ENCODE assay signal across 8 cellular contexts in genomic region chr6:144216668-144217218, GRCh38.
DNase-seq lines count a peak whose midpoint lies in the region; ATAC-seq and TF ChIP-seq lines count a peak whose summit lies in the region.

No MANE protein-coding gene starts in this region.

- peaks cover 0 to 22% (median under 1%) of the 10 kb centered on the region in 8 donors for H3K9me3 Mint-ChIP-seq in CD4-positive, alpha-beta memory T cell
- H3K9me3 Mint-ChIP-seq in activated CD8-positive, alpha-beta T cell treated with anti-CD3 and anti-CD28 coated beads for 36 hours, result peaks cover 7% of the 10 kb centered on the region

- POLR2A ChIA-PET in CD4-positive, alpha-beta memory T cell (lab: Charles Lee; ENCODE audit: partially characterized antibody), result interaction anchor here (0.7 to 5.5 kb wide), 7 partner anchors 14 to 683 kb away, joined by 3 to 29 read pairs (median 4); partner anchors contain the start of gene STX11
- POLR2A ChIA-PET in activated CD8-positive, alpha-beta T cell treated with anti-CD3 and anti-CD28 coated beads for 36 hours (lab: Charles Lee), result interaction anchor here (0.7 to 1.0 kb wide), 4 partner anchors 18 to 273 kb away, joined by 3 read pairs; no protein-coding TSS in a partner anchor

- H3K36me3 Mint-ChIP-seq in CD4-positive, alpha-beta memory T cell, result peaks cover 0 to 21% of the 10 kb centered on the region in 2 donors
- peaks cover 2% of the 10 kb centered on the region for H3K36me3 Mint-ChIP-seq in activated CD8-positive, alpha-beta T cell treated with anti-CD3 and anti-CD28 coated beads for 36 hours (ENCODE audit: low read depth)

- H3K27me3 Mint-ChIP-seq in CD4-positive, alpha-beta memory T cell, result peaks cover 0 to 11% of the 10 kb centered on the region in 2 donors
- H3K27me3 Mint-ChIP-seq in activated CD8-positive, alpha-beta T cell treated with anti-CD3 and anti-CD28 coated beads for 36 hours, result peaks cover 2% of the 10 kb centered on the region

- peak; percentile 43 for ATAC-seq in GM19397 (IDR thresholded peaks at IDR 0.05; ENCODE audit: unreplicated experiment)
- peak; percentile 54 for ATAC-seq in HG03354 (IDR thresholded peaks at IDR 0.05; ENCODE audit: poor library complexity, severe bottlenecking, unreplicated experiment)
- peak; percentile 59 for ATAC-seq in activated CD8-positive, alpha-beta T cell treated with anti-CD3 and anti-CD28 coated beads for 36 hours
- ATAC-seq in sciatic nerve, result peak; percentile 80

- peaks cover 26 to 47% (median 36%) of the 10 kb centered on the region in 4 donors for H3K4me1 Mint-ChIP-seq in CD4-positive, alpha-beta memory T cell
- peaks cover 34% of the 10 kb centered on the region for H3K4me1 Mint-ChIP-seq in activated CD8-positive, alpha-beta T cell treated with anti-CD3 and anti-CD28 coated beads for 36 hours (ENCODE audit: low read depth)

- peak overlapping the region; percentile 98 to 100 (median 99) for H3K27ac Mint-ChIP-seq in CD4-positive, alpha-beta memory T cell
- peak overlapping the region; percentile 93 for H3K27ac Mint-ChIP-seq in activated CD8-positive, alpha-beta T cell treated with anti-CD3 and anti-CD28 coated beads for 36 hours

- TF ChIP-seq CTCF in activated CD8-positive, alpha-beta T cell treated with anti-CD3 and anti-CD28 coated beads for 36 hours (IDR thresholded peaks at IDR 0.05), result no peak
- TF ChIP-seq CTCF in cardiac muscle cell (IDR thresholded peaks at IDR 0.05; ENCODE audit: low read depth, low read length), result no peak

- no peaks in the 10 kb centered on the region for H3K36me3 ChIP-seq in CD4-positive, alpha-beta memory T cell (ENCODE audit: insufficient read depth, low read length)
- H3K36me3 ChIP-seq in cardiac muscle cell, result no peaks in the 10 kb centered on the region

- peaks cover 31% of the 10 kb centered on the region for H3K4me1 ChIP-seq in CD4-positive, alpha-beta memory T cell (ENCODE audit: insufficient read depth, low read length)
- peaks cover 14% of the 10 kb centered on the region for H3K4me1 ChIP-seq in cardiac muscle cell (ENCODE audit: low read depth)

- intact Hi-C loops in CD4-positive, alpha-beta memory T cell (cut with micrococcal nuclease), result loop anchor here (1.0 to 5.0 kb wide), 10 partner anchors 65 to 373 kb away; partner anchors contain the start of genes LTV1, SF3B5 and UTRN
- intact Hi-C loops in activated CD8-positive, alpha-beta T cell treated with anti-CD3 and anti-CD28 coated beads for 36 hours (cut with micrococcal nuclease), result loop anchor here (2.0 to 5.0 kb wide), 2 partner anchors 66 to 274 kb away; partner anchors contain the start of gene STX11
- intact Hi-C loops in sciatic nerve (cut with DNase I), result loop anchor here (5.0 to 10.0 kb wide), 2 partner anchors 71 to 258 kb away; partner anchors contain the start of gene UTRN

- no peak for DNase-seq in CD4-positive, alpha-beta memory T cell
- DNase-seq in activated CD8-positive, alpha-beta T cell treated with anti-CD3 and anti-CD28 coated beads for 36 hours, result no peak
- DNase-seq in cardiac muscle cell (ENCODE audit: low read depth in 1 of 2, low spot score in 1 of 2), result no peak
- no peak for DNase-seq in sciatic nerve (ENCODE audit: low spot score)
- DNase-seq in mucosa of gallbladder (ENCODE audit: low spot score), result no peak
- DNase-seq in glomerular visceral epithelial cell (ENCODE audit: extremely low spot score), result no peak

- peak overlapping the region; percentile 89 to 99 (median 94) for H3K4me3 Mint-ChIP-seq in CD4-positive, alpha-beta memory T cell
- H3K4me3 Mint-ChIP-seq in activated CD8-positive, alpha-beta T cell treated with anti-CD3 and anti-CD28 coated beads for 36 hours, result peak overlapping the region; percentile 81

- H3K4me3 ChIP-seq in CD4-positive, alpha-beta memory T cell (ENCODE audit: low read length in 2 of 2), result peak overlapping the region in 1 of 2 donors; percentile 70
- peak overlapping the region; percentile 60 for H3K4me3 ChIP-seq in cardiac muscle cell

- peak overlapping the region; percentile 73 for H3K27ac ChIP-seq in CD4-positive, alpha-beta memory T cell (ENCODE audit: low read depth, low read length)
- H3K27ac ChIP-seq in cardiac muscle cell, result peak overlapping the region; percentile 93

- CTCF ChIA-PET in CD4-positive, alpha-beta memory T cell (lab: Charles Lee; ENCODE audit: partially characterized antibody), result interaction anchor here (0.7 to 3.4 kb wide), 11 partner anchors 11 to 277 kb away, joined by 3 to 12 read pairs (median 4); no protein-coding TSS in a partner anchor
- CTCF ChIA-PET in activated CD8-positive, alpha-beta T cell treated with anti-CD3 and anti-CD28 coated beads for 36 hours (lab: Charles Lee), result interaction anchor here (0.7 to 6.0 kb wide), 15 partner anchors 12 to 275 kb away, joined by 3 to 44 read pairs (median 4); partner anchors contain the start of gene SF3B5

- H3K9me3 ChIP-seq in CD4-positive, alpha-beta memory T cell (ENCODE audit: control insufficient read depth in 1 of 2, low read length in 2 of 2), result no peaks in the 10 kb centered on the region
- H3K9me3 ChIP-seq in cardiac muscle cell (ENCODE audit: low read depth), result no peaks in the 10 kb centered on the region

- no peaks in the 10 kb centered on the region for H3K27me3 ChIP-seq in CD4-positive, alpha-beta memory T cell (ENCODE audit: insufficient read depth, low read length)
- H3K27me3 ChIP-seq in cardiac muscle cell, result no peaks in the 10 kb centered on the region
